Comparison of ENCODE assay signal across 8 cellular contexts in the genomic region with DNA sequence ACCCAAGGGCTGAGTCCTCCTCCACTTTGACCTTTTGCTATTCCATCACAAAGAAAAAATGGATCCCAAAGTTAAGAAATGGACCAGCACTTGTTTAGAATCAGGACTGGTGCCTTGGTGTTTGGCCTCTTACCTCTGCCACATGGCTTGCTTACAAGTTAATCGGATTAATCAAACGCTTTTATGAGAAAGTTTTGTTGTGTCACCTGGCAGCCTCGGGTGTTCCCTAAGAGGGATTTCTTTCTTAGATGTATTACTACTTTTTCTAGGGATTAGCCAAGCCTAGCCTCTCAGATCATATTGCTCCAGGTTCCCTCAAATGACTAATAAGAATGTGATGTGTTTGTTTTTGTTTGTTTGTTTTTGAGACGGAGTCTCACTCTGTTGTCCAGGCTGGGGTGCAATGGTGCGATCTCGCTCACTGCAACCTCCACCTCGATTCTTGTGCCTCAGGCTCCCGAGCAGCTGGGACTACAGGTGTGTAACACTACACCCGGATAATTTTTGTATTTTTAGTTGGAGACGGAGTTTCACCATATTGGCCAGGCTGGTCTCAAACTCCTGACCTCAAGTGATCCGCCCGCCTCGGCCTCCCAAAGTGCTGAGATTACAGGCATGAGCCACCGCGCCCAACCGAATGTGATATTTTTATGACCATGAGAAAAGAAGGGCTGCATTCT. TPM values are rescaled to one million over a fixed set of nuclear protein-coding genes. Genes with fewer than 3 reads are reported as not detected.
DNase-seq lines count a peak whose midpoint lies in the region; ATAC-seq, FAIRE-seq and TF ChIP-seq lines count a peak whose summit lies in the region.

No MANE protein-coding gene starts in this region.

- H2BK120ac ChIP-seq in H9 (ENCODE audit: low read depth, low read length, poor library complexity, severe bottlenecking): no peak overlapping the region

- H3K27me3 ChIP-seq in H9 (ENCODE audit: insufficient read depth, low read length): no peaks in the 10 kb centered on the region
- H3K27me3 ChIP-seq in gastrocnemius medialis: no peaks in the 10 kb centered on the region

- no peak for TF ChIP-seq POLR2A in gastrocnemius medialis (IDR thresholded peaks at IDR 0.05)

- no peaks in the 10 kb centered on the region; the same call in 1 of the 2 replicates for H3K79me2 ChIP-seq in H9 (ENCODE audit: insufficient read depth, low read length)

- H3K56ac ChIP-seq in H9 (ENCODE audit: insufficient read length, low read depth, low read length): no peak overlapping the region

- in situ Hi-C loops in gastrocnemius medialis (cut with MboI; ENCODE audit: low sequenced_read_pairs in 4 of 4): loop anchor here in 1 of 4 donors (10.0 kb wide), 1 partner anchor 224 kb away; no protein-coding TSS in a partner anchor

- WGBS in H9 (ENCODE audit: extremely low coverage, insufficient read length, low lambda C conversion rate): no CpG with 5 or more reads among the region's 16 CpGs

- no peak overlapping the region for H3K18ac ChIP-seq in H9 (ENCODE audit: insufficient read length, low read depth, low read length)

- no peaks in the 10 kb centered on the region for H4K20me1 ChIP-seq in H9 (ENCODE audit: control insufficient read depth, insufficient read depth, insufficient read length)

- H3K9me3 ChIP-seq in H9 (ENCODE audit: control insufficient read depth, low read depth, low read length) (no peaks in the 10 kb centered on the region), T-helper 17 cell (ENCODE audit: control insufficient read depth, low read length, poor library complexity, severe bottlenecking) (no peaks in the 10 kb centered on the region), gastrocnemius medialis (no peaks in the 10 kb centered on the region)

- no peaks in the 10 kb centered on the region for H3K79me1 ChIP-seq in H9 (ENCODE audit: insufficient read depth, low read depth, low read length, poor library complexity, severe bottlenecking)

- peaks cover 27 to 33% of the 10 kb centered on the region in 2 experiments for H3K4me1 Mint-ChIP-seq in H9
- peaks cover 41% of the 10 kb centered on the region for H3K4me1 Mint-ChIP-seq in T-helper 17 cell

- H3K27ac ChIP-seq in H9 (ENCODE audit: insufficient read length, low read depth, low read length): no peak overlapping the region
- H3K27ac ChIP-seq in gastrocnemius medialis: peak overlapping the region; percentile 89 to 95 (median 92)

- peaks cover 6% of the 10 kb centered on the region for H3K23me2 ChIP-seq in H9 (ENCODE audit: insufficient read length, low read depth, low read length, poor library complexity, severe bottlenecking)

- H3K4me3 ChIP-seq in fibroblast of villous mesenchyme (ENCODE audit: low read depth, low read length) (peak overlapping the region; percentile 92), gastrocnemius medialis (peak overlapping the region; percentile 75 to 89 (median 89))

- H3K4me1 ChIP-seq in H9 (ENCODE audit: insufficient read depth, low read length): no peaks in the 10 kb centered on the region; the same call in 1 of the 2 replicates
- H3K4me1 ChIP-seq in gastrocnemius medialis: peaks cover 33 to 34% of the 10 kb centered on the region in 2 donors

- intact Hi-C loops in gastrocnemius medialis (cut with DNase I; ENCODE audit: low total_unique reads): loop anchor here (1.0 to 10.0 kb wide), 4 partner anchors 29 to 414 kb away; a partner anchor contains a TSS

- H3K36me3 Mint-ChIP-seq in H9 (ENCODE audit: insufficient read depth in 1 of 3, low read depth in 3 of 3) (peaks cover 6 to 24% (median 20%) of the 10 kb centered on the region in 3 experiments; a peak in 6 of 7 replicates), T-helper 17 cell (ENCODE audit: low read depth) (peaks cover 7% of the 10 kb centered on the region)

- ATAC-seq in T-helper 17 cell (no peak), gastrocnemius medialis (no peak)

- no peak overlapping the region for H4K8ac ChIP-seq in H9 (replicated peaks; ENCODE audit: insufficient read length, low read depth, low read length)

- H2BK12ac ChIP-seq in H9 (ENCODE audit: insufficient read length, low read depth, low read length): no peak overlapping the region

- H2AFZ ChIP-seq in H9 (ENCODE audit: low read length): no peak overlapping the region

- H3K4me3 Mint-ChIP-seq in H9 (peak overlapping the region; percentile 94 to 96), T-helper 17 cell (peak overlapping the region; percentile 76)

- no peak overlapping the region for H2AK5ac ChIP-seq in H9 (ENCODE audit: insufficient read length, low read length)

- H3K9me3 Mint-ChIP-seq in H9: peaks cover 2 to 5% of the 10 kb centered on the region in 2 experiments; a peak in 2 of 5 replicates

- H3K27me3 Mint-ChIP-seq in H9 (ENCODE audit: low read depth): peaks cover 10% of the 10 kb centered on the region
- no peaks in the 10 kb centered on the region for H3K27me3 Mint-ChIP-seq in T-helper 17 cell

- no peak for TF ChIP-seq CTCF in H9 (conservative IDR thresholded peaks at IDR 0.05)
- TF ChIP-seq CTCF in fibroblast of villous mesenchyme (IDR thresholded peaks at IDR 0.05; ENCODE audit: insufficient read depth, low read depth, low read length): no peak
- TF ChIP-seq CTCF in gastrocnemius medialis (IDR thresholded peaks at IDR 0.05 in 4 of 5, conservative IDR thresholded peaks at IDR 0.05 in 1 of 5): no peak

- H3K36me3 ChIP-seq in gastrocnemius medialis: peaks cover 0 to 8% of the 10 kb centered on the region in 2 donors

- peak overlapping the region; percentile 85 for H3K4me2 ChIP-seq in H9 (ENCODE audit: insufficient read depth, insufficient read length, low read length)

- DNase-seq in H9 (no peak), T-helper 17 cell (no peak), fibroblast of villous mesenchyme (ENCODE audit: low read depth) (no peak), gastrocnemius medialis (no peak), D341Med (ENCODE audit: low spot score) (no peak), urothelium cell line (ENCODE audit: low spot score) (no peak), NCI-H187 treated with DMSO at 0.1 percent for 48 hours (lab: John Stamatoyannopoulos, UW) (no peak), NCI-H1092 (lab: John Stamatoyannopoulos, UW) (no peak)

- no peak overlapping the region for H3K4ac ChIP-seq in H9 (ENCODE audit: low read depth, low read length)

- H4K5ac ChIP-seq in H9 (ENCODE audit: insufficient read length, low read depth, low read length): no peak overlapping the region

- H3T11ph ChIP-seq in H9 (ENCODE audit: low read length): no peak overlapping the region

- H4K91ac ChIP-seq in H9 (ENCODE audit: insufficient read length, low read depth, low read length): no peak overlapping the region

- H3K23ac ChIP-seq in H9 (ENCODE audit: insufficient read length, low read depth, low read length): no peak overlapping the region

- no peak for FAIRE-seq in urothelium cell line (lab: Jason Lieb, UNC)

- no peak overlapping the region for H3K14ac ChIP-seq in H9 (ENCODE audit: insufficient read depth, low read length)

- H3K27ac Mint-ChIP-seq in H9: peak overlapping the region; percentile 51 to 98 (median 62); a peak in 4 of 7 replicates
- peak overlapping the region; percentile 91 for H3K27ac Mint-ChIP-seq in T-helper 17 cell

- H3K9ac ChIP-seq in H9 (ENCODE audit: extremely low read depth, insufficient read length, low read length): peak overlapping the region; percentile 17

- no peak overlapping the region for H2BK20ac ChIP-seq in H9 (ENCODE audit: low read depth, low read length, poor library complexity, severe bottlenecking)

- no peak overlapping the region for H2BK15ac ChIP-seq in H9 (ENCODE audit: low read depth, low read length)

- no peak overlapping the region for H2BK5ac ChIP-seq in H9 (ENCODE audit: insufficient read length, low read length)

RNA-seq across cellular contexts. Expression of gene HMGN4, which starts 0.9 kb away (rescaled TPM):
- total RNA-seq in H9 (2021) (50.4 and 54.7 TPM in 2 replicates), T-helper 17 cell (10 to 100 TPM; 54.7 to 60.1 TPM), fibroblast of villous mesenchyme (74.1 and 85.1 TPM in 2 replicates), gastrocnemius medialis (10 to 100 TPM; 20.1 to 58.7 (median 28.4) TPM)

RNA-seq across cellular contexts. Expression of gene BTN1A1, which starts 39.0 kb away (rescaled TPM):
- total RNA-seq in H9 (2021): 0.15 and 0.18 TPM in 2 replicates
- total RNA-seq in T-helper 17 cell: under 1 TPM in 1 of 2 donors, not detected in 1; 0.10 TPM
- not detected in 2 replicates for total RNA-seq in fibroblast of villous mesenchyme
- not detected for total RNA-seq in gastrocnemius medialis

RNA-seq across cellular contexts. Expression of gene ABT1, which starts 57.7 kb away (rescaled TPM):
- total RNA-seq in H9 (2021): 26.4 and 27.3 TPM in 2 replicates
- total RNA-seq in T-helper 17 cell: 10 to 100 TPM; 25.0 to 28.4 TPM
- 14.5 and 16.4 TPM in 2 replicates for total RNA-seq in fibroblast of villous mesenchyme
- 10 to 100 TPM in 1 of 4 donors, 1 to 10 TPM in 3; 7.1 to 13.2 (median 9.5) TPM for total RNA-seq in gastrocnemius medialis
